ENCODE assay signal across 12 cellular contexts in genomic region chr2:23529659-23530058, GRCh38.
DNase-seq lines count a peak whose midpoint lies in the region; ATAC-seq and TF ChIP-seq lines count a peak whose summit lies in the region.
"Had no signal": no experiment of that assay in that cellular context is flagged by ENCODE, and none has a peak within 500 bp of the region (broad histone marks: within the 10 kb centered on the region; RNA-seq: fewer than 3 reads in every experiment).

No MANE protein-coding gene starts in this region.

- CTCF ChIA-PET in CD4-positive, alpha-beta memory T cell (lab: Charles Lee; ENCODE audit: partially characterized antibody), result no interaction called here
- CTCF ChIA-PET in activated naive CD4-positive, alpha-beta T cell treated with anti-CD3 and anti-CD28 coated beads, Interleukin-2, amount 10 ng/mL, durations not matched to agents 7 days and 5 days (lab: Charles Lee), result no interaction called here

- WGBS in neuronal stem cell (ENCODE audit: extremely low coverage in 2 of 2, insufficient read length in 2 of 2, insufficient replicate concordance in 1 of 2), 2 donors, result no CpG with 5 or more reads among the region's 11 CpGs

- H3K4me1 Mint-ChIP-seq in stimulated activated naive CD8-positive, alpha-beta T cell treated with anti-CD3 and anti-CD28 coated beads, Interleukin-15, Interleukin-2, amounts not matched to agents 100 ng/mL and 50 ng/mL, for 24 hours (ENCODE audit: low read depth), result peaks cover 30% of the 10 kb centered on the region
- H3K4me1 Mint-ChIP-seq in stimulated activated naive CD8-positive, alpha-beta T cell treated with anti-CD3 and anti-CD28 coated beads, Interleukin-15, amount 100 ng/mL, for 72 hours, result peaks cover 58% of the 10 kb centered on the region
- peaks cover 7% of the 10 kb centered on the region for H3K4me1 Mint-ChIP-seq in chondrocyte (ENCODE audit: low read depth)
- H3K4me1 Mint-ChIP-seq in CD4-positive, alpha-beta memory T cell, result peaks cover 22 to 36% (median 28%) of the 10 kb centered on the region in 4 donors
- H3K4me1 Mint-ChIP-seq in activated naive CD4-positive, alpha-beta T cell treated with anti-CD3 and anti-CD28 coated beads, Interleukin-2, amount 10 ng/mL, durations not matched to agents 7 days and 5 days, result peaks cover 55% of the 10 kb centered on the region

- no peaks in the 10 kb centered on the region for H3K79me1 ChIP-seq in neuronal stem cell (ENCODE audit: low read depth, low read length)

- no peak for ATAC-seq in stimulated activated naive CD8-positive, alpha-beta T cell treated with anti-CD3 and anti-CD28 coated beads, Interleukin-15, amount 100 ng/mL, for 72 hours
- ATAC-seq: GM23338 had no signal

- no peaks in the 10 kb centered on the region for H3K9me3 ChIP-seq in neuronal stem cell (replicated peaks in 1 of 2; ENCODE audit: control insufficient read depth in 2 of 2, insufficient read depth in 1 of 2, low read depth in 1 of 2, low read length in 2 of 2)
- no peaks in the 10 kb centered on the region for H3K9me3 ChIP-seq in CD4-positive, alpha-beta memory T cell (ENCODE audit: control insufficient read depth in 1 of 2, low read length in 2 of 2)
- H3K9me3 ChIP-seq: BLaER1 treated with 17β-estradiol and CSF1 and Interleukin-3, amounts not matched to agents 10 nM and 100 nM; Caco-2 had no signal

- H3K9me3 Mint-ChIP-seq in stimulated activated naive CD8-positive, alpha-beta T cell treated with anti-CD3 and anti-CD28 coated beads, Interleukin-15, Interleukin-2, amounts not matched to agents 100 ng/mL and 50 ng/mL, for 24 hours, result no peaks in the 10 kb centered on the region
- no peaks in the 10 kb centered on the region for H3K9me3 Mint-ChIP-seq in stimulated activated naive CD8-positive, alpha-beta T cell treated with anti-CD3 and anti-CD28 coated beads, Interleukin-15, amount 100 ng/mL, for 72 hours
- no peaks in the 10 kb centered on the region for H3K9me3 Mint-ChIP-seq in chondrocyte (ENCODE audit: low read depth)
- H3K9me3 Mint-ChIP-seq in CD4-positive, alpha-beta memory T cell, result no peaks in the 10 kb centered on the region
- no peaks in the 10 kb centered on the region for H3K9me3 Mint-ChIP-seq in activated naive CD4-positive, alpha-beta T cell treated with anti-CD3 and anti-CD28 coated beads, Interleukin-2, amount 10 ng/mL, durations not matched to agents 7 days and 5 days
- H3K9me3 Mint-ChIP-seq: GM23338 had no signal

- H3K4me1 ChIP-seq in neuronal stem cell (ENCODE audit: control insufficient read depth in 2 of 2, insufficient read depth in 1 of 2, low read depth in 1 of 2, low read length in 2 of 2), result peaks cover 23% of the 10 kb centered on the region in 2 donors
- peaks cover 24% of the 10 kb centered on the region for H3K4me1 ChIP-seq in CD4-positive, alpha-beta memory T cell (ENCODE audit: insufficient read depth, low read length)

- POLR2A ChIA-PET in CD4-positive, alpha-beta memory T cell (lab: Charles Lee; ENCODE audit: partially characterized antibody), result no interaction called here

- H2AFZ ChIP-seq in neuronal stem cell (ENCODE audit: low read length), result no peak overlapping the region
- H2AFZ ChIP-seq: GM23338 had no signal

- no peaks in the 10 kb centered on the region for H3K27me3 Mint-ChIP-seq in stimulated activated naive CD8-positive, alpha-beta T cell treated with anti-CD3 and anti-CD28 coated beads, Interleukin-15, Interleukin-2, amounts not matched to agents 100 ng/mL and 50 ng/mL, for 24 hours
- peaks cover 3% of the 10 kb centered on the region for H3K27me3 Mint-ChIP-seq in stimulated activated naive CD8-positive, alpha-beta T cell treated with anti-CD3 and anti-CD28 coated beads, Interleukin-15, amount 100 ng/mL, for 72 hours
- peaks cover 3% of the 10 kb centered on the region for H3K27me3 Mint-ChIP-seq in chondrocyte (ENCODE audit: low read depth)
- H3K27me3 Mint-ChIP-seq in CD4-positive, alpha-beta memory T cell, result peaks cover 2 to 4% of the 10 kb centered on the region in 2 donors
- peaks cover 22% of the 10 kb centered on the region for H3K27me3 Mint-ChIP-seq in activated naive CD4-positive, alpha-beta T cell treated with anti-CD3 and anti-CD28 coated beads, Interleukin-2, amount 10 ng/mL, durations not matched to agents 7 days and 5 days
- H3K27me3 Mint-ChIP-seq: B cell had no signal

- peak overlapping the region; percentile 75 for H2BK12ac ChIP-seq in neuronal stem cell (ENCODE audit: low read length)

- peak overlapping the region; percentile 61 for H2BK120ac ChIP-seq in neuronal stem cell (ENCODE audit: low read depth, low read length)

- no peak overlapping the region for H3K4me3 ChIP-seq in neuronal stem cell (ENCODE audit: low read length in 2 of 2)
- no peak overlapping the region for H3K4me3 ChIP-seq in CD4-positive, alpha-beta memory T cell (ENCODE audit: low read length in 2 of 2)
- H3K4me3 ChIP-seq: BLaER1 treated with 17β-estradiol and CSF1 and Interleukin-3, amounts not matched to agents 10 nM and 100 nM; GM23338 had no signal

- H3K9ac ChIP-seq in neuronal stem cell (ENCODE audit: low read depth, low read length, poor library complexity), result no peak overlapping the region
- H3K9ac ChIP-seq: BLaER1 treated with 17β-estradiol and CSF1 and Interleukin-3, amounts not matched to agents 10 nM and 100 nM had no signal

- H3K4me2 ChIP-seq in neuronal stem cell (ENCODE audit: insufficient read depth, low read length, poor library complexity, severe bottlenecking), result no peak overlapping the region
- H3K4me2 ChIP-seq: BLaER1 treated with 17β-estradiol and CSF1 and Interleukin-3, amounts not matched to agents 10 nM and 100 nM; GM23338 had no signal

- no peaks in the 10 kb centered on the region for H3K36me3 ChIP-seq in neuronal stem cell (replicated peaks in 1 of 2; ENCODE audit: control insufficient read depth in 2 of 2, insufficient read depth in 2 of 2, low read length in 2 of 2)
- no peaks in the 10 kb centered on the region for H3K36me3 ChIP-seq in CD4-positive, alpha-beta memory T cell (ENCODE audit: insufficient read depth, low read length)
- H3K36me3 ChIP-seq: BLaER1 treated with 17β-estradiol and CSF1 and Interleukin-3, amounts not matched to agents 10 nM and 100 nM had no signal

- peak overlapping the region; percentile 26 for H3K27ac Mint-ChIP-seq in stimulated activated naive CD8-positive, alpha-beta T cell treated with anti-CD3 and anti-CD28 coated beads, Interleukin-15, Interleukin-2, amounts not matched to agents 100 ng/mL and 50 ng/mL, for 24 hours
- no peak overlapping the region for H3K27ac Mint-ChIP-seq in stimulated activated naive CD8-positive, alpha-beta T cell treated with anti-CD3 and anti-CD28 coated beads, Interleukin-15, amount 100 ng/mL, for 72 hours
- no peak overlapping the region for H3K27ac Mint-ChIP-seq in chondrocyte (ENCODE audit: unreplicated experiment)
- no peak overlapping the region for H3K27ac Mint-ChIP-seq in CD4-positive, alpha-beta memory T cell
- H3K27ac Mint-ChIP-seq in activated naive CD4-positive, alpha-beta T cell treated with anti-CD3 and anti-CD28 coated beads, Interleukin-2, amount 10 ng/mL, durations not matched to agents 7 days and 5 days, result no peak overlapping the region
- H3K27ac Mint-ChIP-seq: B cell, GM23338 had no signal

- no peaks in the 10 kb centered on the region for H3K36me3 Mint-ChIP-seq in stimulated activated naive CD8-positive, alpha-beta T cell treated with anti-CD3 and anti-CD28 coated beads, Interleukin-15, Interleukin-2, amounts not matched to agents 100 ng/mL and 50 ng/mL, for 24 hours (ENCODE audit: low read depth)
- H3K36me3 Mint-ChIP-seq in chondrocyte (ENCODE audit: low read depth), result no peaks in the 10 kb centered on the region
- no peaks in the 10 kb centered on the region for H3K36me3 Mint-ChIP-seq in CD4-positive, alpha-beta memory T cell
- peaks cover 5% of the 10 kb centered on the region for H3K36me3 Mint-ChIP-seq in activated naive CD4-positive, alpha-beta T cell treated with anti-CD3 and anti-CD28 coated beads, Interleukin-2, amount 10 ng/mL, durations not matched to agents 7 days and 5 days

- H2BK15ac ChIP-seq in neuronal stem cell (ENCODE audit: low read length), result peak overlapping the region; percentile 39

- TF ChIP-seq CTCF in chondrocyte (IDR thresholded peaks at IDR 0.05), result no peak

- H3K27ac ChIP-seq in neuronal stem cell (replicated peaks; ENCODE audit: low read length), result no peak overlapping the region
- H3K27ac ChIP-seq in CD4-positive, alpha-beta memory T cell (ENCODE audit: low read depth, low read length), result no peak overlapping the region
- H3K27ac ChIP-seq: BLaER1 treated with 17β-estradiol and CSF1 and Interleukin-3, amounts not matched to agents 10 nM and 100 nM had no signal

- no peak overlapping the region for H2BK5ac ChIP-seq in neuronal stem cell (ENCODE audit: low read length)

- DNase-seq in stimulated activated naive CD8-positive, alpha-beta T cell treated with anti-CD3 and anti-CD28 coated beads, Interleukin-15, amount 100 ng/mL, for 72 hours, result no peak
- DNase-seq in chondrocyte (ENCODE audit: low spot score) (peak; percentile 75), neuronal stem cell (ENCODE audit: low spot score) (no peak), ecto neural progenitor cell (ENCODE audit: low spot score) (no peak)
- no peak for DNase-seq in CD4-positive, alpha-beta memory T cell
- DNase-seq in activated naive CD4-positive, alpha-beta T cell treated with anti-CD3 and anti-CD28 coated beads, Interleukin-2, amount 10 ng/mL, durations not matched to agents 7 days and 5 days, result no peak
- DNase-seq: Caco-2, H7 had no signal

- H4K8ac ChIP-seq in neuronal stem cell (ENCODE audit: low read depth, low read length), result no peak overlapping the region

- H4K91ac ChIP-seq in neuronal stem cell (ENCODE audit: low read depth, low read length, poor library complexity), result no peak overlapping the region

- H3K4ac ChIP-seq in neuronal stem cell (ENCODE audit: low read length), result no peak overlapping the region

- H2AK5ac ChIP-seq in neuronal stem cell (ENCODE audit: low read depth, low read length), result peak overlapping the region; percentile 86

- H3K4me3 Mint-ChIP-seq in stimulated activated naive CD8-positive, alpha-beta T cell treated with anti-CD3 and anti-CD28 coated beads, Interleukin-15, Interleukin-2, amounts not matched to agents 100 ng/mL and 50 ng/mL, for 24 hours, result no peak overlapping the region
- H3K4me3 Mint-ChIP-seq in stimulated activated naive CD8-positive, alpha-beta T cell treated with anti-CD3 and anti-CD28 coated beads, Interleukin-15, amount 100 ng/mL, for 72 hours, result no peak overlapping the region
- no peak overlapping the region for H3K4me3 Mint-ChIP-seq in chondrocyte (ENCODE audit: unreplicated experiment)
- no peak overlapping the region for H3K4me3 Mint-ChIP-seq in CD4-positive, alpha-beta memory T cell
- no peak overlapping the region for H3K4me3 Mint-ChIP-seq in activated naive CD4-positive, alpha-beta T cell treated with anti-CD3 and anti-CD28 coated beads, Interleukin-2, amount 10 ng/mL, durations not matched to agents 7 days and 5 days
- H3K4me3 Mint-ChIP-seq: B cell, GM23338 had no signal

- no peak overlapping the region for H3K23ac ChIP-seq in neuronal stem cell (ENCODE audit: low read depth, low read length, poor library complexity)

- peak overlapping the region; percentile 70 for H3K18ac ChIP-seq in neuronal stem cell (ENCODE audit: low read length)

- H3K27me3 ChIP-seq in neuronal stem cell (ENCODE audit: control insufficient read depth in 3 of 3, insufficient read depth in 3 of 3, low read depth in 1 of 3, low read length in 3 of 3), result no peaks in the 10 kb centered on the region
- no peaks in the 10 kb centered on the region for H3K27me3 ChIP-seq in CD4-positive, alpha-beta memory T cell (ENCODE audit: insufficient read depth, low read length)

- peak overlapping the region; percentile 63 for H3K14ac ChIP-seq in neuronal stem cell (ENCODE audit: low read length)

- intact Hi-C loops in CD4-positive, alpha-beta memory T cell (cut with micrococcal nuclease), result no loop called here
